Comparison of ENCODE assay signal across 8 cellular contexts in the genomic region with DNA sequence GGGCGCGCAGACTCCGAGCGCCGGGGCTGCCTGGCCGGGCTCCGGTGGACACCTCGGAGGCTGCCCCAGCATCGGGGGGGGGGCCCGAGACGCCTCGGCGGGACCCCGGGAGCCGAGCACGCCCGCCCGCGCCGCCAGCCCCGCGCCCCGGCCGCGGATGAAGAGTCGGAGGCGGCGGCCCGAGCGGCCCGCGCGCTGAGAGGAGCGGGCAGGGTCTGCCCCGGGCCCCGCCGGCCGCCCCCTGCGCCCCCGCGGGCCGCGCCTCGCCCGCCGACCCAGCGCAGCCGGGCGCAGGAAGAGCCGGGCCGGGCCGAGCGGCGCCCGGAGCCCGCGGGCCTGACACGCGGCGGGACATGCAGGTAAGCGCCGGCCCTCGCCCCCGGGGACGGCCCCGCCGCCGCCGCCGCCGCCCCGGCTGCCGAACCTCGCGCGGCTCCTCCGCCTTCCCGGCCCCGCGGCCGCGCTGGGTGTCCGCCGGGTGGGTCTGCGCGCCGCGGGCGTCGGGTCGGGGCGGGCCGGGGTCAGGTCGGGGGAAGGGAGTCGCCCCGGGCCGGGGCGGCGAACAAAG.
DNase-seq lines count a peak whose midpoint lies in the region; ATAC-seq and TF ChIP-seq lines count a peak whose summit lies in the region.

No MANE protein-coding gene starts in this region.

- no peak for DNase-seq in activated naive CD4-positive, alpha-beta T cell treated with Interleukin-2 at 50 U/mL for 16 hours
- DNase-seq in brain microvascular endothelial cell: no peak
- peak in 1 of 2 donors; percentile 61 for DNase-seq in lower leg skin (ENCODE audit: low spot score in 2 of 2)
- DNase-seq in type B pancreatic cell (ENCODE audit: extremely low spot score, unreplicated experiment): no peak
- no peak for DNase-seq in AG20443 (ENCODE audit: low spot score)

- ATAC-seq in HG02588 (IDR thresholded peaks at IDR 0.05; ENCODE audit: unreplicated experiment): no peak
- ATAC-seq in HG02678 (IDR thresholded peaks at IDR 0.05; ENCODE audit: unreplicated experiment): no peak

- no peak for TF ChIP-seq CTCF in brain microvascular endothelial cell (IDR thresholded peaks at IDR 0.05; ENCODE audit: low read depth, low read length, missing control alignments)
- no peak for TF ChIP-seq CTCF in lower leg skin (IDR thresholded peaks at IDR 0.05)
- TF ChIP-seq CTCF in type B pancreatic cell (conservative IDR thresholded peaks at IDR 0.05): no peak

- no peaks in the 10 kb centered on the region for H3K27me3 ChIP-seq in brain microvascular endothelial cell (replicated peaks)

- H3K27me3 Mint-ChIP-seq in activated naive CD4-positive, alpha-beta T cell treated with anti-CD3 and anti-CD28 coated beads, Interleukin-2, amount 50 U/mL, for 24 hours: peaks cover 48% of the 10 kb centered on the region
- peaks cover 69% of the 10 kb centered on the region for H3K27me3 Mint-ChIP-seq in type B pancreatic cell

- WGBS in lower leg skin, 2 donors: 7% methylated on average over 6 of the region's 99 CpGs; no CpG with 5 or more reads in 1 of the 2 donors

- H3K4me3 ChIP-seq in brain microvascular endothelial cell (ENCODE audit: low read depth, low read length): peak overlapping the region; percentile 61
- peak overlapping the region; percentile 37 for H3K4me3 ChIP-seq in lower leg skin (ENCODE audit: low read depth, poor library complexity, severe bottlenecking)

- no peak overlapping the region for H3K27ac ChIP-seq in brain microvascular endothelial cell

- no peaks in the 10 kb centered on the region for H3K9me3 Mint-ChIP-seq in activated naive CD4-positive, alpha-beta T cell treated with anti-CD3 and anti-CD28 coated beads, Interleukin-2, amount 50 U/mL, for 24 hours
- H3K9me3 Mint-ChIP-seq in type B pancreatic cell: no peaks in the 10 kb centered on the region

- peaks cover 41% of the 10 kb centered on the region for H3K4me1 Mint-ChIP-seq in activated naive CD4-positive, alpha-beta T cell treated with anti-CD3 and anti-CD28 coated beads, Interleukin-2, amount 50 U/mL, for 24 hours
- peaks cover 7% of the 10 kb centered on the region for H3K4me1 Mint-ChIP-seq in type B pancreatic cell (ENCODE audit: unreplicated experiment)

- H3K27ac Mint-ChIP-seq in activated naive CD4-positive, alpha-beta T cell treated with anti-CD3 and anti-CD28 coated beads, Interleukin-2, amount 50 U/mL, for 24 hours: no peak overlapping the region
- H3K27ac Mint-ChIP-seq in type B pancreatic cell: no peak overlapping the region

- intact Hi-C loops in lower leg skin (cut with DNase I; ENCODE audit: low total_unique reads): no loop called here

- no peaks in the 10 kb centered on the region for H3K36me3 ChIP-seq in brain microvascular endothelial cell (replicated peaks)

- in situ Hi-C loops in brain microvascular endothelial cell (cut with HindIII; ENCODE audit: low pct_ligation_motif_present, low sequenced_read_pairs): no loop called here

- H3K4me3 Mint-ChIP-seq in activated naive CD4-positive, alpha-beta T cell treated with anti-CD3 and anti-CD28 coated beads, Interleukin-2, amount 50 U/mL, for 24 hours: peak overlapping the region; percentile 83
- H3K4me3 Mint-ChIP-seq in type B pancreatic cell: peak overlapping the region; percentile 84

- peaks cover 2% of the 10 kb centered on the region for H3K36me3 Mint-ChIP-seq in activated naive CD4-positive, alpha-beta T cell treated with anti-CD3 and anti-CD28 coated beads, Interleukin-2, amount 50 U/mL, for 24 hours
- peaks cover 6% of the 10 kb centered on the region for H3K36me3 Mint-ChIP-seq in type B pancreatic cell

- no peak for TF ChIP-seq POLR2A in lower leg skin (IDR thresholded peaks at IDR 0.05)
